In genomic region chr12:118315821-118316220, GRCh38 we compare ENCODE assay signal across 21 cellular contexts. TPM values are rescaled to one million over a fixed set of nuclear protein-coding genes. Genes with fewer than 3 reads are reported as not detected.
DNase-seq lines count a peak whose midpoint lies in the region; ATAC-seq and TF ChIP-seq lines count a peak whose summit lies in the region.
"Had no signal": no experiment of that assay in that cellular context is flagged by ENCODE, and none has a peak within 500 bp of the region (broad histone marks: within the 10 kb centered on the region; RNA-seq: fewer than 3 reads in every experiment).

No MANE protein-coding gene starts in this region.

- peaks cover 20% of the 10 kb centered on the region for H3K36me3 Mint-ChIP-seq in T-helper 2 cell treated with Interferon-gamma antibody and Interleukin-4, amounts not matched to agents 5 μg/mL and 100 μg/mL, for 36 hours (ENCODE audit: low read depth)
- H3K36me3 Mint-ChIP-seq in IgD-negative memory B cell = peaks cover 8% of the 10 kb centered on the region

- H3K27me3 Mint-ChIP-seq in T-helper 2 cell treated with Interferon-gamma antibody and Interleukin-4, amounts not matched to agents 5 μg/mL and 100 μg/mL, for 36 hours (ENCODE audit: low read depth) = no peaks in the 10 kb centered on the region
- H3K27me3 Mint-ChIP-seq in IgD-negative memory B cell = no peaks in the 10 kb centered on the region

- ATAC-seq in HG03196 (IDR thresholded peaks at IDR 0.05; ENCODE audit: unreplicated experiment) = no peak
- ATAC-seq: CD8-positive, alpha-beta T cell; GM12878 had no signal

- no peaks in the 10 kb centered on the region for H3K9me3 Mint-ChIP-seq in T-helper 2 cell treated with Interferon-gamma antibody and Interleukin-4, amounts not matched to agents 5 μg/mL and 100 μg/mL, for 36 hours
- H3K9me3 Mint-ChIP-seq in IgD-negative memory B cell = no peaks in the 10 kb centered on the region

- no peak for TF ChIP-seq POLR2A in transverse colon (IDR thresholded peaks at IDR 0.05)

- H3K4me1 Mint-ChIP-seq in T-helper 2 cell treated with Interferon-gamma antibody and Interleukin-4, amounts not matched to agents 5 μg/mL and 100 μg/mL, for 36 hours (ENCODE audit: low read depth) = peaks cover 18% of the 10 kb centered on the region
- peaks cover 35 to 55% (median 35%) of the 10 kb centered on the region in 3 donors for H3K4me1 Mint-ChIP-seq in IgD-negative memory B cell

- in situ Hi-C loops in transverse colon (cut with MboI; ENCODE audit: low pct_ligation_motif_present in 1 of 4, low pct_unique_long_range_greater_than_20kb in 1 of 4, low sequenced_read_pairs in 3 of 4) = no loop called here

- no peaks in the 10 kb centered on the region for H3K27me3 ChIP-seq in transverse colon
- H3K27me3 ChIP-seq: BLaER1 treated with 17β-estradiol and CSF1 and Interleukin-3, amounts not matched to agents 10 nM and 100 nM; MG63 had no signal

- intact Hi-C loops in transverse colon (cut with DNase I; ENCODE audit: low total_unique reads) = no loop called here
- intact Hi-C loops in cardiac septum (cut with DNase I) = no loop called here

- TF ChIP-seq EP300 in transverse colon (IDR thresholded peaks at IDR 0.05; ENCODE audit: low read depth) = no peak

- H3K4me3 ChIP-seq in fibroblast of the aortic adventitia (ENCODE audit: low read depth, low read length) = no peak overlapping the region
- no peak overlapping the region for H3K4me3 ChIP-seq in transverse colon
- H3K4me3 ChIP-seq: BLaER1 treated with 17β-estradiol and CSF1 and Interleukin-3, amounts not matched to agents 10 nM and 100 nM; GM12878; MG63 had no signal

- DNase-seq in T-helper 2 cell treated with Interferon-gamma antibody and Interleukin-4, amounts not matched to agents 5 μg/mL and 100 μg/mL, for 36 hours (ENCODE audit: low spot score) = no peak
- DNase-seq in T-helper 2 cell (no peak), fibroblast of the aortic adventitia (ENCODE audit: low read depth) (peak; percentile 35), transverse colon (no peak), cardiac septum (ENCODE audit: low spot score) (no peak)
- DNase-seq: Calu3; CD8-positive, alpha-beta T cell; EL; MG63; NCI-H1092; NCI-H1436 treated with DMSO at 0.1 percent for 48 hours; NCI-H2029 treated with DMSO at 0.1 percent for 48 hours; NCI-H510A; NCI-H774; OCI-M1; SHP77 treated with DMSO at 0.1 percent for 48 hours had no signal

- no peak overlapping the region for H3K4me3 Mint-ChIP-seq in T-helper 2 cell treated with Interferon-gamma antibody and Interleukin-4, amounts not matched to agents 5 μg/mL and 100 μg/mL, for 36 hours
- peak overlapping the region in 1 of 4 donors; percentile 3 for H3K4me3 Mint-ChIP-seq in IgD-negative memory B cell
- H3K4me3 Mint-ChIP-seq: CD8-positive, alpha-beta T cell had no signal

- TF ChIP-seq CTCF in fibroblast of the aortic adventitia (IDR thresholded peaks at IDR 0.05; ENCODE audit: insufficient read depth, low read length) (no peak), transverse colon (IDR thresholded peaks at IDR 0.05) (no peak)

- no peaks in the 10 kb centered on the region for H3K36me3 ChIP-seq in transverse colon

- H3K27ac ChIP-seq in transverse colon = no peak overlapping the region
- H3K27ac ChIP-seq: BLaER1 treated with 17β-estradiol and CSF1 and Interleukin-3, amounts not matched to agents 10 nM and 100 nM; HL-60 had no signal

- no peaks in the 10 kb centered on the region for H3K9me3 ChIP-seq in transverse colon
- H3K9me3 ChIP-seq: MG63 had no signal

- H3K4me1 ChIP-seq in transverse colon = peaks cover 0 to 6% (median 2%) of the 10 kb centered on the region in 4 donors

- peak overlapping the region; percentile 9 for H3K27ac Mint-ChIP-seq in T-helper 2 cell treated with Interferon-gamma antibody and Interleukin-4, amounts not matched to agents 5 μg/mL and 100 μg/mL, for 36 hours
- H3K27ac Mint-ChIP-seq in IgD-negative memory B cell = peak overlapping the region in 2 of 3 donors; percentile 59 to 77
- H3K27ac Mint-ChIP-seq: CD8-positive, alpha-beta T cell had no signal

RNA-seq across cellular contexts. Expression of gene TAOK3, which starts 56.9 kb away (rescaled TPM):
- 107 TPM for polyA plus RNA-seq in IgD-negative memory B cell
- total RNA-seq in fibroblast of the aortic adventitia (ENCODE audit: low replicate concordance) = 27.8 and 61.2 TPM in 2 replicates
- total RNA-seq in transverse colon = 10 to 100 TPM; 40.4 to 93.2 (median 79.2) TPM
- total RNA-seq in cardiac septum = 21.7 TPM
